ENCODE assay signal across 18 cellular contexts in the genomic region with DNA sequence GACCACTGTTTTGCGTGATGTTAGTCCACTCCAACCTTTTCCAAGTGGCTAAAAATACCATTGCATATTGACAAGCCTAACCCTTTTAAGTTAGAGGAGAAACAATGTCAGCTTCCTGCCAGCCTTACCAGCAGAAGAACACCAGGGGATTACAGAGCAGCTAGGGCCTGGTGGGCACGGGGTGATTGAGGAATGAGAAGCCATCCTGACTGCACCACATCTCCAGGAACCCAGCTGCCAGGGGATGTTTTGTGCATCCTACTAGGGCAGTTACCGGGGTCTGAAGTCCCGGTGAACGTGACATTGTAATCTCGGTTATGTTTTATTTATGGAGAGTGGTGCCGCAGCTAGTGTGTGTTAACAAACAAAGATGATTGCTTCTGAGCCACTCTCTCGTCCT.
"Had no signal": no experiment of that assay in that cellular context is flagged by ENCODE, and none has a peak within 500 bp of the region (broad histone marks: within the 10 kb centered on the region; RNA-seq: fewer than 3 reads in every experiment).

No MANE protein-coding gene starts in this region.

- H3K27me3 Mint-ChIP-seq: activated naive CD8-positive, alpha-beta T cell treated with anti-CD3 and anti-CD28 coated beads for 36 hours; activated T-cell treated with anti-CD3 and anti-CD28 coated beads, Interleukin-2, amount 50 U/mL, for 24 hours; activated T-helper 17 cell treated with anti-CD3 and anti-CD28 coated beads, Interleukin-2, amount 50 U/mL, for 72 hours had no signal

- H3K36me3 ChIP-seq: esophagus squamous epithelium, gastrocnemius medialis, spleen, tibial artery had no signal

- H3K4me3 Mint-ChIP-seq: activated CD4-positive, alpha-beta memory T cell treated with anti-CD3 and anti-CD28 coated beads, Interleukin-2, amount 10 ng/mL, durations not matched to agents 7 days and 5 days; activated naive CD8-positive, alpha-beta T cell treated with anti-CD3 and anti-CD28 coated beads for 36 hours; activated T-cell treated with anti-CD3 and anti-CD28 coated beads, Interleukin-2, amount 50 U/mL, for 24 hours; activated T-helper 17 cell treated with anti-CD3 and anti-CD28 coated beads, Interleukin-2, amount 50 U/mL, for 72 hours; nephron progenitor cell; T-helper 1 cell treated with Interleukin-12 subunit alpha and Interleukin-12 subunit beta and Interleukin-4 antibody, amounts not matched to agents 30 μg/mL and 1 μg/mL, for 36 hours had no signal

- H3K9me3 Mint-ChIP-seq: activated CD4-positive, alpha-beta memory T cell treated with anti-CD3 and anti-CD28 coated beads, Interleukin-2, amount 10 ng/mL, durations not matched to agents 7 days and 5 days; activated naive CD8-positive, alpha-beta T cell treated with anti-CD3 and anti-CD28 coated beads for 36 hours; activated T-cell treated with anti-CD3 and anti-CD28 coated beads, Interleukin-2, amount 50 U/mL, for 24 hours; activated T-helper 17 cell treated with anti-CD3 and anti-CD28 coated beads, Interleukin-2, amount 50 U/mL, for 72 hours; T-helper 1 cell treated with Interleukin-12 subunit alpha and Interleukin-12 subunit beta and Interleukin-4 antibody, amounts not matched to agents 30 μg/mL and 1 μg/mL, for 36 hours had no signal

- H3K4me3 ChIP-seq: esophagus squamous epithelium, gastrocnemius medialis, spleen, tibial artery had no signal

- H3K27ac ChIP-seq: esophagus squamous epithelium, gastrocnemius medialis, spleen, tibial artery had no signal

- H3K27ac Mint-ChIP-seq: activated CD4-positive, alpha-beta memory T cell treated with anti-CD3 and anti-CD28 coated beads, Interleukin-2, amount 10 ng/mL, durations not matched to agents 7 days and 5 days; activated naive CD8-positive, alpha-beta T cell treated with anti-CD3 and anti-CD28 coated beads for 36 hours; activated T-cell treated with anti-CD3 and anti-CD28 coated beads, Interleukin-2, amount 50 U/mL, for 24 hours; activated T-helper 17 cell treated with anti-CD3 and anti-CD28 coated beads, Interleukin-2, amount 50 U/mL, for 72 hours; nephron progenitor cell; T-helper 1 cell treated with Interleukin-12 subunit alpha and Interleukin-12 subunit beta and Interleukin-4 antibody, amounts not matched to agents 30 μg/mL and 1 μg/mL, for 36 hours had no signal

- H3K36me3 Mint-ChIP-seq: activated naive CD8-positive, alpha-beta T cell treated with anti-CD3 and anti-CD28 coated beads for 36 hours had no signal

- H3K9me3 ChIP-seq: esophagus squamous epithelium, gastrocnemius medialis, tibial artery had no signal

- DNase-seq: activated CD4-positive, alpha-beta memory T cell treated with anti-CD3 and anti-CD28 coated beads, Interleukin-2, amount 10 ng/mL, durations not matched to agents 7 days and 5 days; activated CD4-positive, alpha-beta T cell treated with anti-CD3 and anti-CD28 coated beads for 4 hours; activated CD4-positive, CD25-positive, alpha-beta regulatory T cell; activated naive CD4-positive, alpha-beta T cell treated with Interleukin-2 at 50 U/mL for 16 hours; activated naive CD8-positive, alpha-beta T cell treated with anti-CD3 and anti-CD28 coated beads for 36 hours; activated T-cell treated with anti-CD3 and anti-CD28 coated beads, Interleukin-2, amount 50 U/mL, for 24 hours; central memory CD4-positive, alpha-beta T cell; esophagus squamous epithelium; gastrocnemius medialis; hippocampal formation; left cardiac atrium; nephron progenitor cell; spleen; stimulated activated CD4-positive, alpha-beta T cell treated with anti-CD3 and anti-CD28 coated beads, Interleukin-4, amount 100 ng/mL, for 1 hour; stimulated activated naive CD4-positive, alpha-beta T cell had no signal

- H3K4me1 Mint-ChIP-seq: nephron progenitor cell had no signal

- H3K27me3 ChIP-seq: gastrocnemius medialis had no signal
